27 cellular contexts compared by ENCODE assay signal in genomic region chr4:126593626-126594025, GRCh38.
DNase-seq lines count a peak whose midpoint lies in the region; ATAC-seq and TF ChIP-seq lines count a peak whose summit lies in the region.
"Had no signal": no experiment of that assay in that cellular context is flagged by ENCODE, and none has a peak within 500 bp of the region (broad histone marks: within the 10 kb centered on the region; RNA-seq: fewer than 3 reads in every experiment).

No MANE protein-coding gene starts in this region.

- H3K4me1 ChIP-seq in SK-N-SH (ENCODE audit: control insufficient read depth in 1 of 2, insufficient read depth in 2 of 2, low read depth in 1 of 2, low read length in 1 of 2) = peaks cover 0 to 14% of the 10 kb centered on the region in 2 experiments; a peak in 2 of 4 replicates
- H3K4me1 ChIP-seq: A549; BLaER1; BLaER1 treated with 17β-estradiol and CSF1 and Interleukin-3, amounts not matched to agents 10 nM and 100 nM; Caco-2 had no signal

- no peak overlapping the region for H3K4me2 ChIP-seq in SK-N-SH
- H3K4me2 ChIP-seq: A549; BLaER1; BLaER1 treated with 17β-estradiol and CSF1 and Interleukin-3, amounts not matched to agents 10 nM and 100 nM had no signal

- 69% methylated on average over 2 of the region's 2 CpGs for WGBS in SK-N-SH (ENCODE audit: low lambda C conversion rate)

- H3K36me3 ChIP-seq in SK-N-SH (replicated peaks in 1 of 2; ENCODE audit: control insufficient read depth in 1 of 2, insufficient read depth in 2 of 2, low read length in 1 of 2) = no peaks in the 10 kb centered on the region
- H3K36me3 ChIP-seq: BE2C; BLaER1; BLaER1 treated with 17β-estradiol and CSF1 and Interleukin-3, amounts not matched to agents 10 nM and 100 nM had no signal

- no peak for TF ChIP-seq EP300 in SK-N-SH (IDR thresholded peaks at IDR 0.05; ENCODE audit: borderline replicate concordance in 1 of 2, low read depth in 1 of 2, low read length in 1 of 2)

- TF ChIP-seq RAD21 in SK-N-SH (IDR thresholded peaks at IDR 0.05; ENCODE audit: low read length) = no peak

- no peaks in the 10 kb centered on the region; the same call in 1 of the 2 replicates for H3K9me2 ChIP-seq in SK-N-SH

- no peak for DNase-seq in SK-N-SH
- DNase-seq: 8988T; ACHN; AML-193; BE2C; C1 segment of cervical spinal cord; Caco-2; Calu3; CD4-positive, alpha-beta memory T cell; CD4-positive, alpha-beta T cell; CD4-positive, CD25-positive, alpha-beta regulatory T cell; CD8-positive, alpha-beta memory T cell; CD8-positive, alpha-beta T cell; COR-L47; DMS 273 treated with DMSO at 0.1 percent for 48 hours; DMS153; DMS53; DMS79; DMS79 treated with DMSO at 0.1 percent for 48 hours; DND-41; EL had no signal

- no peak overlapping the region for H2AFZ ChIP-seq in SK-N-SH (ENCODE audit: low read depth)

- H4K20me1 ChIP-seq in SK-N-SH (ENCODE audit: insufficient read depth) = no peaks in the 10 kb centered on the region
- H4K20me1 ChIP-seq: BLaER1; BLaER1 treated with 17β-estradiol and CSF1 and Interleukin-3, amounts not matched to agents 10 nM and 100 nM had no signal

- peaks cover 10% of the 10 kb centered on the region for H3F3A ChIP-seq in SK-N-SH (replicated peaks; ENCODE audit: insufficient read depth)

- no peak for TF ChIP-seq CTCF in SK-N-SH (IDR thresholded peaks at IDR 0.05)

- POLR2A ChIA-PET in SK-N-SH (lab: Yijun Ruan, JAX) = no interaction called here

- no peak overlapping the region for H3K9ac ChIP-seq in SK-N-SH
- H3K9ac ChIP-seq: BLaER1; BLaER1 treated with 17β-estradiol and CSF1 and Interleukin-3, amounts not matched to agents 10 nM and 100 nM had no signal

- no peaks in the 10 kb centered on the region for H3K9me3 ChIP-seq in SK-N-SH
- H3K9me3 ChIP-seq: A549; BE2C; BLaER1; BLaER1 treated with 17β-estradiol and CSF1 and Interleukin-3, amounts not matched to agents 10 nM and 100 nM; Caco-2 had no signal

- no peaks in the 10 kb centered on the region for H3K79me2 ChIP-seq in SK-N-SH (ENCODE audit: insufficient read depth)

- H3K27me3 ChIP-seq in SK-N-SH (ENCODE audit: insufficient read depth) = no peaks in the 10 kb centered on the region
- H3K27me3 ChIP-seq: BE2C; BLaER1; BLaER1 treated with 17β-estradiol and CSF1 and Interleukin-3, amounts not matched to agents 10 nM and 100 nM had no signal

- ATAC-seq in SK-N-SH treated with all-trans-retinoic acid at 6 μM for 48 hours = no peak
- ATAC-seq: A549; CD8-positive, alpha-beta T cell had no signal

- H3K4me3 ChIP-seq in SK-N-SH (ENCODE audit: low read depth in 2 of 2, low read length in 1 of 2) = no peak overlapping the region
- H3K4me3 ChIP-seq: A549; BLaER1; BLaER1 treated with 17β-estradiol and CSF1 and Interleukin-3, amounts not matched to agents 10 nM and 100 nM had no signal

- CTCF ChIA-PET in SK-N-SH (lab: Yijun Ruan, JAX) = interaction anchor here (1.3 kb wide), 1 partner anchor 11 kb away, joined by 4 read pairs; no protein-coding TSS in a partner anchor

- no peak overlapping the region for H3K27ac ChIP-seq in SK-N-SH (ENCODE audit: low read depth in 2 of 2, low read length in 1 of 2)
- H3K27ac ChIP-seq: 22Rv1; A549; BLaER1; BLaER1 treated with 17β-estradiol and CSF1 and Interleukin-3, amounts not matched to agents 10 nM and 100 nM; C4-2B had no signal

TF ChIP-seq in SK-N-SH treated with all-trans-retinoic acid at 6 μM for 48 hours, 23 proteins besides CTCF, POLR2A, EP300 and RAD21:
- TF ChIP-seq SNAI2 (CRISPR knock-in tag; IDR thresholded peaks at IDR 0.05) (no peak), ZNF8 (CRISPR knock-in tag; IDR thresholded peaks at IDR 0.05) (peak; percentile 92), ZNF70 (CRISPR knock-in tag; IDR thresholded peaks at IDR 0.05) (no peak), ARNTL (CRISPR knock-in tag; IDR thresholded peaks at IDR 0.05; ENCODE audit: borderline replicate concordance, low read depth) (no peak)
TF ChIP-seq in SK-N-SH treated with all-trans-retinoic acid at 6 μM for 48 hours: peak in this region for 1.

TF ChIP-seq in SK-N-SH, 30 proteins besides CTCF, POLR2A, EP300 and RAD21:
- TF ChIP-seq RCOR1 (IDR thresholded peaks at IDR 0.05; ENCODE audit: low read length) (no peak), NFIC (IDR thresholded peaks at IDR 0.05; ENCODE audit: borderline replicate concordance) (no peak), POLR2AphosphoS5 (IDR thresholded peaks at IDR 0.05; ENCODE audit: low read depth, low read length) (no peak), GATA2 (CRISPR knock-in tag; IDR thresholded peaks at IDR 0.05) (no peak), ELF1 (IDR thresholded peaks at IDR 0.05) (no peak)
